37 cellular contexts compared by ENCODE assay signal in the genomic region with DNA sequence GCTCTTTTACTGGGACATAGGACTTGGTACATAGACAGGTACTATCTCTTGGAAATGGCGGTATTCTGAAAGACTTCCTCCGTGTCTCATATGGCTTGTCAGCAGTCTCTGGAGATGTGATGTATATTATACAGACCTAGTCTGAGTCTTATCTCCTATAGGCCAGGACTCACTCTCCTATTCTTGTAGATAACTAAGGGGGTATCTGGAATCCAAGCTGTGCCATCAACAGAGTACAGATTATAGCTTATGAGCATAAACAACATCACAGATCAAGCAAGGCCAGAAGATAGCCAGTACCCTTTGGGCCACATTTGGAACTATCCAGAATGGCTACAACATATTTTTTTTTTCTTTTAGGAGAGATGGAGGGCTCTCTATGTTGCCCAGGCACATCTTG. TPM values are rescaled to one million over a fixed set of nuclear protein-coding genes. Genes with fewer than 3 reads are reported as not detected.
"Had no signal": no experiment of that assay in that cellular context is flagged by ENCODE, and none has a peak within 500 bp of the region (broad histone marks: within the 10 kb centered on the region; RNA-seq: fewer than 3 reads in every experiment).

No MANE protein-coding gene starts in this region.

- H3K9me3 ChIP-seq: MG63 had no signal

- H3K4me3 ChIP-seq: MG63 had no signal

- H3K36me3 ChIP-seq: MG63 had no signal

- DNase-seq: Karpas-422, Kasumi-1, MG63, MM.1S, MV-4-11, NCI-H1048, NCI-H1092, NCI-H1092 treated with DMSO at 0.1 percent for 48 hours, NCI-H1105, NCI-H1105 treated with DMSO at 0.1 percent for 48 hours, NCI-H1417, NCI-H1417 treated with DMSO at 0.1 percent for 48 hours, NCI-H1436, NCI-H1436 treated with DMSO at 0.1 percent for 48 hours, NCI-H146, NCI-H1694, NCI-H1694 treated with DMSO at 0.1 percent for 48 hours, NCI-H187, NCI-H187 treated with DMSO at 0.1 percent for 48 hours, NCI-H1930, NCI-H2029, NCI-H2029 treated with DMSO at 0.1 percent for 48 hours, NCI-H2081, NCI-H2081 treated with DMSO at 0.1 percent for 48 hours, NCI-H2107, NCI-H2171, NCI-H2171 treated with DMSO at 0.1 percent for 48 hours, NCI-H2227 treated with DMSO at 0.1 percent for 48 hours, NCI-H226, NCI-H345, NCI-H446, NCI-H446 treated with DMSO at 0.1 percent for 48 hours, NCI-H510A, NCI-H510A treated with DMSO at 0.1 percent for 48 hours had no signal

RNA-seq across cellular contexts. Expression of a gene that starts 16.1 kb away (rescaled TPM):
- total RNA-seq: LHCN-M2, M059J, MCF 10A had no signal
